In the genomic region with DNA sequence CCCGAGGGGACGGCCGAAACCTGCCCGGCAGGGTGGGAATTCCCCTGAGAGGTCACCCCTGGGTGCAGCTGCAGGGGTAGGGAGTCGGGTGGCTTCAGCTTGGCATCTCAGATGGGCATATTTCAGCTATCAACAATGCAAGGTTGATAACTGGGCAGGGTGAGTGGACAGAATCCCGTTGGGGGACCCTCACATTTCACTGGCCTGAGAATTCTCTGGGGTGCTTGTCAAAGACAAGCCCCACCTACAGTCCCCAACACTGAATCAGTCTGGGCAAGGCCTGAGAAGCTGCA, we compare ENCODE assay signal across 12 cellular contexts. TPM values are rescaled to one million over a fixed set of nuclear protein-coding genes. Genes with fewer than 3 reads are reported as not detected.
A peak's percentile ranks its signal among the peaks of the same experiment; 100 is the strongest.
DNase-seq lines count a peak whose midpoint lies in the region; ATAC-seq and TF ChIP-seq lines count a peak whose summit lies in the region.
"Had no signal": no experiment of that assay in that cellular context is flagged by ENCODE, and none has a peak within 500 bp of the region (broad histone marks: within the 10 kb centered on the region; RNA-seq: fewer than 3 reads in every experiment).

No MANE protein-coding gene starts in this region.

- TF ChIP-seq POLR2A in uterus (IDR thresholded peaks at IDR 0.05): no peak

- no peak overlapping the region for H3K4me3 Mint-ChIP-seq in mesothelial cell of epicardium

- no peaks in the 10 kb centered on the region for H3K9me3 Mint-ChIP-seq in mesothelial cell of epicardium

- H3K4me3 ChIP-seq in uterus: no peak overlapping the region
- H3K4me3 ChIP-seq: ascending aorta had no signal

- H3K9me3 ChIP-seq in uterus: no peaks in the 10 kb centered on the region
- H3K9me3 ChIP-seq: ascending aorta had no signal

- no peak overlapping the region for H3K27ac Mint-ChIP-seq in mesothelial cell of epicardium

- no peaks in the 10 kb centered on the region for H3K36me3 ChIP-seq in uterus
- H3K36me3 ChIP-seq: ascending aorta had no signal

- peak; percentile 66 for DNase-seq in activated effector memory CD4-positive, alpha-beta T cell treated with anti-CD3 and anti-CD28 coated beads, Interleukin-2, amount 50 U/mL, for 16 hours
- DNase-seq in activated effector memory CD4-positive, alpha-beta T cell treated with Interleukin-2 at 50 U/mL for 16 hours: no peak
- DNase-seq in activated CD8-positive, alpha-beta memory T cell treated with anti-CD3 and anti-CD28 coated beads, Interleukin-2, amount 50 U/mL, for 48 hours: peak; percentile 66
- DNase-seq in foreskin keratinocyte (no peak), uterus (no peak), DMS53 treated with DMSO at 0.1 percent for 48 hours (lab: John Stamatoyannopoulos, UW; ENCODE audit: unreplicated experiment) (no peak), caudate nucleus (lab: John Stamatoyannopoulos, UW) (no peak), mesothelial cell of epicardium (ENCODE audit: low spot score in 2 of 2, unreplicated experiment in 2 of 2) (no peak)
- DNase-seq: NCI-H2081 treated with DMSO at 0.1 percent for 48 hours, RPMI8226 had no signal

- TF ChIP-seq CTCF in foreskin keratinocyte (conservative IDR thresholded peaks at IDR 0.05) (no peak), uterus (IDR thresholded peaks at IDR 0.05) (no peak), mesothelial cell of epicardium (IDR thresholded peaks at IDR 0.05; ENCODE audit: unreplicated experiment) (no peak)

- H3K27me3 ChIP-seq in foreskin keratinocyte (no peaks in the 10 kb centered on the region), uterus (no peaks in the 10 kb centered on the region)
- H3K27me3 ChIP-seq: ascending aorta had no signal

- H3K4me1 Mint-ChIP-seq in mesothelial cell of epicardium: peaks cover 31% of the 10 kb centered on the region

- H3K4me1 ChIP-seq in foreskin keratinocyte (peaks cover 23% of the 10 kb centered on the region), uterus (peaks cover 2 to 4% of the 10 kb centered on the region in 2 donors)

- no peak overlapping the region for H3K27ac ChIP-seq in foreskin keratinocyte
- H3K27ac ChIP-seq in uterus: peak overlapping the region; percentile 31 to 57
- no peak overlapping the region for H3K27ac ChIP-seq in caudate nucleus (ENCODE audit: low read depth, low read length)

- H3K27me3 Mint-ChIP-seq in mesothelial cell of epicardium (ENCODE audit: low read depth): peaks cover 41% of the 10 kb centered on the region

- ATAC-seq in foreskin keratinocyte: peak; percentile 33
- ATAC-seq: HepG2 had no signal

- intact Hi-C loops in uterus (cut with DNase I; ENCODE audit: low total_unique reads): no loop called here

- H3K36me3 Mint-ChIP-seq in mesothelial cell of epicardium: no peaks in the 10 kb centered on the region

RNA-seq across cellular contexts. Expression of a gene that starts 3.2 kb away (rescaled TPM):
- total RNA-seq in foreskin keratinocyte (85.7 and 86.5 TPM in 2 replicates), uterus (100 to 1,000 TPM in 1 of 4 donors, 10 to 100 TPM in 3; 29.1 to 165 (median 64.1) TPM), mesothelial cell of epicardium (15.4 to 17.4 TPM (median 16.7 TPM) in 3 replicates)
- polyA plus RNA-seq in foreskin keratinocyte: 124 and 127 TPM in 2 replicates

RNA-seq across cellular contexts. Expression of a gene that starts 57.5 kb away (rescaled TPM):
- total RNA-seq in foreskin keratinocyte: 107 and 116 TPM in 2 replicates
- 80.4 and 95.3 TPM in 2 replicates for polyA plus RNA-seq in foreskin keratinocyte
- total RNA-seq in uterus: 100 to 1,000 TPM in 3 of 4 donors, 10 to 100 TPM in 1; 31.8 to 177 (median 143) TPM
- total RNA-seq in mesothelial cell of epicardium: 191 to 204 TPM (median 192 TPM) in 3 replicates

Comparison
In these comparisons a context has a peak if more than half of its experiments do, and no peak if none do; other contexts are left out.
1. DNase-seq: peak in activated effector memory CD4-positive, alpha-beta T cell treated with anti-CD3 and anti-CD28 coated beads, Interleukin-2, amount 50 U/mL, for 16 hours (single experiment) and activated CD8-positive, alpha-beta memory T cell treated with anti-CD3 and anti-CD28 coated beads, Interleukin-2, amount 50 U/mL, for 48 hours (single experiment); none in activated effector memory CD4-positive, alpha-beta T cell treated with Interleukin-2 at 50 U/mL for 16 hours (single experiment), foreskin keratinocyte (0 of 2), uterus (0 of 2), DMS53 treated with DMSO at 0.1 percent for 48 hours (single experiment), caudate nucleus (0 of 61) and mesothelial cell of epicardium (0 of 2).
2. H3K27ac ChIP-seq: peak in uterus (2 of 2); none in foreskin keratinocyte (single experiment) and caudate nucleus (single experiment).